6 cellular contexts compared by ENCODE assay signal in genomic region chr1:207639362-207639761, GRCh38. TPM values are rescaled to one million over a fixed set of nuclear protein-coding genes. Genes with fewer than 3 reads are reported as not detected.
"Had no signal": no experiment of that assay in that cellular context is flagged by ENCODE, and none has a peak within 500 bp of the region (broad histone marks: within the 10 kb centered on the region; RNA-seq: fewer than 3 reads in every experiment).

No MANE protein-coding gene starts in this region.

RNA-seq across cellular contexts. Expression of gene CR1L, which starts 5.6 kb away (rescaled TPM):
- total RNA-seq: M059J, PC-3, Peyer's patch, Right ventricle myocardium superior, SJSA1 had no signal
- polyA plus RNA-seq: SK-N-SH had no signal
